ENCODE assay signal across 8 cellular contexts in the genomic region with DNA sequence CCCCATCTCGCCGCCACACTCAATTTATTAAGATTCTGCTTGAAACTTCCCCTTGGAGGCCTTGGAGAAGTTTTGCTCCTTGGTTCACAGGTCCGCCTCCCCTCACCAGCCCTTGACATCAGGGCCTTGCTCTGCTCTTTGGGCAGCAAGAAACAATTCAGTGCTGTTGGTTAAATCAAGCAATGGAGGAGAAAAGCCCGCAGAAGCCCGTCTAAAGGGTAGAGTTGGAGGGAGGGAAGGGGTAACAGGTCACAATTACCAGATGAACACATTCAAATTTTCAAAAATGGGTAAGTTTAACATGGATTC. TPM values are rescaled to one million over a fixed set of nuclear protein-coding genes. Genes with fewer than 3 reads are reported as not detected.
DNase-seq lines count a peak whose midpoint lies in the region; ATAC-seq and TF ChIP-seq lines count a peak whose summit lies in the region.

No MANE protein-coding gene starts in this region.

- intact Hi-C loops in spleen (cut with DNase I; ENCODE audit: low total_unique reads) = loop anchor here (2.0 kb wide), 1 partner anchor 115 kb away; no protein-coding TSS in a partner anchor

- H3K79me2 ChIP-seq in KMS-11 (ENCODE audit: insufficient read depth, low read depth) = no peaks in the 10 kb centered on the region; the same call in 1 of the 2 replicates

- H3K36me3 ChIP-seq in KMS-11 (ENCODE audit: insufficient read depth) (no peaks in the 10 kb centered on the region), adipocyte (ENCODE audit: control insufficient read depth, insufficient read depth, low read length, severe bottlenecking) (peaks cover 30% of the 10 kb centered on the region), iPS-20b (ENCODE audit: insufficient read depth, low read depth, low read length) (no peaks in the 10 kb centered on the region), spleen (peaks cover 0 to 54% (median 32%) of the 10 kb centered on the region in 6 donors)

- peaks cover 11% of the 10 kb centered on the region for H3K4me1 ChIP-seq in KMS-11 (ENCODE audit: low read depth, poor library complexity, severe bottlenecking)
- H3K4me1 ChIP-seq in adipocyte (ENCODE audit: control insufficient read depth, insufficient read depth, low read length) = peaks cover 19% of the 10 kb centered on the region
- H3K4me1 ChIP-seq in iPS-20b (ENCODE audit: insufficient read depth, low read length) = peaks cover 4% of the 10 kb centered on the region; the same call in 1 of the 2 replicates
- peaks cover 37 to 87% (median 81%) of the 10 kb centered on the region in 6 donors for H3K4me1 ChIP-seq in spleen

- peak overlapping the region; percentile 96 for H2AFZ ChIP-seq in KMS-11 (ENCODE audit: low read depth)

- no peaks in the 10 kb centered on the region for H3K27me3 ChIP-seq in KMS-11 (ENCODE audit: insufficient read depth, low read depth)
- no peaks in the 10 kb centered on the region for H3K27me3 ChIP-seq in adipocyte (replicated peaks; ENCODE audit: control insufficient read depth, insufficient read depth, low read length)
- peaks cover 19% of the 10 kb centered on the region; the same call in 1 of the 2 replicates for H3K27me3 ChIP-seq in iPS-20b (ENCODE audit: insufficient read depth, low read length)
- H3K27me3 ChIP-seq in spleen (replicated peaks in 1 of 7) = no peaks in the 10 kb centered on the region

- H3K27ac ChIP-seq in KMS-11 (peak overlapping the region; percentile 29; the same call in 1 of the 2 replicates), iPS-20b (ENCODE audit: low read length) (no peak overlapping the region), spleen (peak overlapping the region; percentile 94 to 99 (median 97))

- H3K4me3 ChIP-seq in KMS-11 (IDR thresholded peaks at IDR 0.05; ENCODE audit: insufficient read depth, low read depth, low read length) (no peak overlapping the region), adipocyte (ENCODE audit: low read length) (peak overlapping the region; percentile 93), iPS-20b (ENCODE audit: low read length) (peak overlapping the region; percentile 79), spleen (peak overlapping the region; percentile 60 to 95 (median 82))

- H4K20me1 ChIP-seq in KMS-11 (ENCODE audit: insufficient read depth) = no peaks in the 10 kb centered on the region

- H3K9me3 ChIP-seq in adipocyte (ENCODE audit: control insufficient read depth, low read length) (no peaks in the 10 kb centered on the region), iPS-20b (ENCODE audit: insufficient read depth, low read depth, low read length) (no peaks in the 10 kb centered on the region), spleen (no peaks in the 10 kb centered on the region)

- TF ChIP-seq CTCF in KMS-11 (conservative IDR thresholded peaks at IDR 0.05; ENCODE audit: low read depth, low read length) (no peak), spleen (IDR thresholded peaks at IDR 0.05 in 8 of 11, conservative IDR thresholded peaks at IDR 0.05 in 3 of 11) (no peak)

- ATAC-seq in GM18873 (IDR thresholded peaks at IDR 0.05; ENCODE audit: low FRiP score, unreplicated experiment) (peak; percentile 5), GM19467 (IDR thresholded peaks at IDR 0.05; ENCODE audit: unreplicated experiment) (no peak)

- H3K9ac ChIP-seq in KMS-11 (peak overlapping the region; percentile 91), adipocyte (ENCODE audit: low read length) (peak overlapping the region; percentile 95), iPS-20b (ENCODE audit: low read depth, low read length) (peak overlapping the region; percentile 71; the same call in 1 of the 2 replicates)

- peak; percentile 28 for DNase-seq in adipocyte (ENCODE audit: low read depth)
- DNase-seq in spleen = no peak
- DNase-seq in NCI-H1436 treated with DMSO at 0.1 percent for 48 hours (lab: John Stamatoyannopoulos, UW) = no peak
- DNase-seq in hepatic stellate cell (ENCODE audit: low spot score) = no peak

- 2 to 9% (median 7%) methylated on average over 5 of the region's 5 CpGs for WGBS in spleen, 5 donors

- TF ChIP-seq POLR2A in spleen (IDR thresholded peaks at IDR 0.05) = no peak

- peak overlapping the region; percentile 89 for H3K4me2 ChIP-seq in KMS-11

RNA-seq across cellular contexts. Expression of gene PARP9, which starts 0.4 kb away (rescaled TPM):
- total RNA-seq in spleen = 10 to 100 TPM; 56.9 to 72.6 (median 70.4) TPM
- polyA plus RNA-seq in spleen = 10 to 100 TPM; 24.0 to 51.7 (median 27.6) TPM

RNA-seq across cellular contexts. Expression of gene DTX3L, which starts 0.5 kb away (rescaled TPM):
- 10 to 100 TPM; 47.1 to 68.4 (median 67.4) TPM for total RNA-seq in spleen
- 10 to 100 TPM; 11.0 to 24.8 (median 11.5) TPM for polyA plus RNA-seq in spleen

RNA-seq across cellular contexts. Expression of gene PARP15, which starts 13.8 kb away (rescaled TPM):
- 100 to 1,000 TPM in 1 of 7 donors, 10 to 100 TPM in 6; 59.3 to 114 (median 74.7) TPM for total RNA-seq in spleen
- 100 to 1,000 TPM in 1 of 3 donors, 10 to 100 TPM in 2; 63.3 to 128 (median 66.5) TPM for polyA plus RNA-seq in spleen

RNA-seq across cellular contexts. Expression of gene KPNA1, which starts 48.9 kb away (rescaled TPM):
- total RNA-seq in spleen = 10 to 100 TPM; 39.3 to 74.4 (median 61.0) TPM
- 10 to 100 TPM in 1 of 3 donors, 1 to 10 TPM in 2; 8.5 to 10.4 (median 9.2) TPM for polyA plus RNA-seq in spleen
